Comparison of ENCODE assay signal across 8 cellular contexts in genomic region chrX:78103001-78103634, GRCh38. TPM values are rescaled to one million over a fixed set of nuclear protein-coding genes. Genes with fewer than 3 reads are reported as not detected.
A peak's percentile ranks its signal among the peaks of the same experiment; 100 is the strongest.
DNase-seq lines count a peak whose midpoint lies in the region; ATAC-seq, FAIRE-seq and TF ChIP-seq lines count a peak whose summit lies in the region.

No MANE protein-coding gene starts in this region.

- peak overlapping the region; percentile 33 for H3K4me3 ChIP-seq in Caco-2 (ENCODE audit: low read depth, low read length)
- H3K4me3 ChIP-seq in RWPE2 (ENCODE audit: severe bottlenecking): peak overlapping the region; percentile 82
- peak overlapping the region; percentile 52 for H3K4me3 ChIP-seq in epithelial cell of esophagus (ENCODE audit: low read length)
- H3K4me3 ChIP-seq in pancreas: peak overlapping the region in 3 of 4 donors; percentile 13 to 64 (median 55)
- no peak overlapping the region for H3K4me3 ChIP-seq in lower leg skin (ENCODE audit: low read depth, poor library complexity, severe bottlenecking)

- intact Hi-C loops in Caco-2 (cut with micrococcal nuclease; ENCODE audit: unreplicated experiment): loop anchor here (5.0 to 10.0 kb wide), 2 partner anchors 191 to 318 kb away; partner anchors contain the start of genes ATP7A and ATRX
- intact Hi-C loops in pancreas (cut with DNase I): no loop called here
- intact Hi-C loops in lower leg skin (cut with DNase I; ENCODE audit: low total_unique reads): no loop called here

- WGBS in pancreas, 2 donors: 78 to 79% methylated on average over 23 of the region's 23 CpGs
- 65 to 68% methylated on average over 23 of the region's 23 CpGs for WGBS in lower leg skin, 2 donors

- H3K36me3 Mint-ChIP-seq in Caco-2 (ENCODE audit: insufficient read depth, unreplicated experiment): peaks cover 40% of the 10 kb centered on the region

- ATAC-seq in RWPE2 (ENCODE audit: low read depth) (no peak), pancreas (no peak), GM19463 (IDR thresholded peaks at IDR 0.05; ENCODE audit: unreplicated experiment) (no peak), GM19023 (IDR thresholded peaks at IDR 0.05; ENCODE audit: unreplicated experiment) (no peak)

- TF ChIP-seq POLR2A in lower leg skin (IDR thresholded peaks at IDR 0.05): no peak

- no peaks in the 10 kb centered on the region; the same call in 1 of the 2 replicates for H3K36me3 ChIP-seq in Caco-2 (ENCODE audit: control insufficient read depth, insufficient read depth, low read length)
- peaks cover 33% of the 10 kb centered on the region for H3K36me3 ChIP-seq in RWPE2 (ENCODE audit: low read depth)
- no peaks in the 10 kb centered on the region for H3K36me3 ChIP-seq in pancreas

- H3K27me3 ChIP-seq in Caco-2 (replicated peaks; ENCODE audit: control insufficient read depth, insufficient read depth, low read length): no peaks in the 10 kb centered on the region
- no peaks in the 10 kb centered on the region for H3K27me3 ChIP-seq in RWPE2 (ENCODE audit: insufficient read depth, poor library complexity, severe bottlenecking)
- peaks cover 0 to 10% (median 0%) of the 10 kb centered on the region in 4 donors for H3K27me3 ChIP-seq in pancreas

- CTCF ChIA-PET in Caco-2 (lab: Charles Lee): no interaction called here

- H3K4me3 Mint-ChIP-seq in Caco-2 (ENCODE audit: unreplicated experiment): peak overlapping the region; percentile 88

- no peaks in the 10 kb centered on the region for H3K9me3 Mint-ChIP-seq in Caco-2 (ENCODE audit: unreplicated experiment)

- H3K4me1 Mint-ChIP-seq in Caco-2 (ENCODE audit: low read depth, unreplicated experiment): peaks cover 12% of the 10 kb centered on the region

- H3K27ac ChIP-seq in RWPE2 (ENCODE audit: poor library complexity, severe bottlenecking): peak overlapping the region; percentile 85
- H3K27ac ChIP-seq in pancreas: peak overlapping the region; percentile 62 to 98 (median 82)

- H3K27ac Mint-ChIP-seq in Caco-2 (ENCODE audit: unreplicated experiment): peak overlapping the region; percentile 85

- TF ChIP-seq CTCF in Caco-2 (IDR thresholded peaks at IDR 0.05; ENCODE audit: insufficient read depth in 1 of 2, low read depth in 1 of 2, low read length in 1 of 2, severe bottlenecking in 1 of 2, unreplicated experiment in 1 of 2): no peak
- no peak for TF ChIP-seq CTCF in RWPE2 (IDR thresholded peaks at IDR 0.05; ENCODE audit: poor library complexity, severe bottlenecking)
- no peak for TF ChIP-seq CTCF in epithelial cell of esophagus (IDR thresholded peaks at IDR 0.05; ENCODE audit: insufficient read depth, low read depth, low read length, missing control alignments)
- TF ChIP-seq CTCF in pancreas (IDR thresholded peaks at IDR 0.05): no peak
- no peak for TF ChIP-seq CTCF in lower leg skin (IDR thresholded peaks at IDR 0.05)

- no TSS peak for BruUV-seq in Caco-2 (replicated peaks; lab: Mats Ljungman, UMichigan)

- no peak for FAIRE-seq in pancreas (lab: Jason Lieb, UNC)

- H3K4me1 ChIP-seq in Caco-2 (no peaks in the 10 kb centered on the region), RWPE2 (ENCODE audit: insufficient read depth, poor library complexity, severe bottlenecking) (peaks cover 5% of the 10 kb centered on the region), pancreas (peaks cover 0 to 11% (median 5%) of the 10 kb centered on the region in 3 donors)

- H3K27me3 Mint-ChIP-seq in Caco-2 (ENCODE audit: insufficient read depth, unreplicated experiment): no peaks in the 10 kb centered on the region

- POLR2A ChIA-PET in Caco-2 (lab: Charles Lee): no interaction called here

- H3K9me3 ChIP-seq in Caco-2 (no peaks in the 10 kb centered on the region), RWPE2 (ENCODE audit: severe bottlenecking) (no peaks in the 10 kb centered on the region), pancreas (no peaks in the 10 kb centered on the region)

- DNase-seq in Caco-2 (no peak), RWPE2 (ENCODE audit: low spot score) (no peak), epithelial cell of esophagus (ENCODE audit: low read depth) (no peak), pancreas (no peak), NOMO-1 treated with dmso at 0.1 percent for 144 hours (lab: John Stamatoyannopoulos, UW; ENCODE audit: unreplicated experiment) (no peak), lower leg skin (ENCODE audit: low spot score in 2 of 2) (no peak)

RNA-seq across cellular contexts. Expression of gene PGK1, which starts 0.9 kb away (rescaled TPM):
- 391 and 425 TPM in 2 replicates for total RNA-seq in Caco-2 (2022)
- 100 to 1,000 TPM in 2 of 6 donors, 10 to 100 TPM in 4; 38.3 to 120 (median 74.2) TPM for total RNA-seq in pancreas
- polyA plus RNA-seq in pancreas: 10 to 100 TPM; 27.0 to 68.5 TPM
- 100 to 1,000 TPM; 151 to 246 (median 179) TPM for total RNA-seq in lower leg skin

RNA-seq across cellular contexts. Expression of gene TAF9B, which starts 36.3 kb away (rescaled TPM):
- total RNA-seq in Caco-2 (2022): 21.0 and 22.2 TPM in 2 replicates
- 10 to 100 TPM in 2 of 6 donors, 1 to 10 TPM in 4; 7.2 to 13.2 (median 9.0) TPM for total RNA-seq in pancreas
- 10 to 100 TPM in 1 of 2 donors, 1 to 10 TPM in 1; 7.2 to 13.2 TPM for polyA plus RNA-seq in pancreas
- total RNA-seq in lower leg skin: 10 to 100 TPM in 2 of 4 donors, 1 to 10 TPM in 2; 5.6 to 12.2 (median 8.4) TPM
